1 cellular context compared by ENCODE assay signal in the genomic region with DNA sequence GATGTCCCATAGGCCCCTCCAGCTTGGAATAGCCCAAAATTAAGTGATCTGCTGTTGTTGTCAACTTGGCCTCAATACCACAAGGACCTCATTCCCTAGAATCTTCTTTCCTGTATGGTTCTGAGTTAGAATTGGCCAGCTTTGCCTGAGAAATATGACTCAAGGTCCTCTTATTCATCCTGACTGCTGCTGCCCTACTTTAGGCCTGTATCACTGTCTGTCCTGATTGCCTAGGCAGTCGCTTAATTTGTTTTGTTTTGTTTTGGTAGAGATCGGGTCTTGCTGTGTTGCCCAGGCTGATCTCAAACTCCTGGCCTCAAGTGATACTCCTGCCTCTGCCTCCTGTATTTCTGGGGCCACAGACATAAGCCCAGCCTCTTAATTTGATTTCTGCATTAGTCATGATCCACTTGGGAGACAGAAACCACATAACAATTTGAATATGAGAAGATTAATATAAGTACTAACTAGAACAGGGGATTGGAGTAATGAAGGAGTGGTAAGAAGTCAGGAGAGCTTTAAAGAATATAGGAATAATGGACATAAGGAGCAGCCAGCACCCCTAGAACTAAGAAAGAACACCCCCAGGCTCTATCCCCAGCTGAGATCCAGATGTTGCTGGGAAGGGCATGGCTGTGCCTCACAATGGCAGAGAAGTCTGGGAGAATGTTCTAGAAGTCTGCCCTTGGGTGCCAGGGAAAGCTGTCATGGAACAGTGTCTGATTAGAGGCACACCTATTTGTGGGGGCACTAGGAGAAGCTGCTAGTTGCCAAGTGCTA.
TF ChIP-seq lines count a peak whose summit lies in the region.

No MANE protein-coding gene starts in this region.

TF ChIP-seq in K562, 482 proteins besides CTCF, POLR2A, EP300 and RAD21:
- no peak for TF ChIP-seq LEF1 (IDR thresholded peaks at IDR 0.05)
- no peak for TF ChIP-seq ZBTB1 (CRISPR knock-in tag; IDR thresholded peaks at IDR 0.05; ENCODE audit: borderline replicate concordance, low read depth)
- TF ChIP-seq DPF2 (IDR thresholded peaks at IDR 0.05), result no peak
- TF ChIP-seq GTF3C2 (IDR thresholded peaks at IDR 0.05; ENCODE audit: borderline replicate concordance, extremely low read depth, insufficient read length), result no peak
- no peak for TF ChIP-seq ADNP (tag; IDR thresholded peaks at IDR 0.05)
- TF ChIP-seq TAF1 (IDR thresholded peaks at IDR 0.05; ENCODE audit: control insufficient read depth, extremely low read depth, insufficient read depth, low read length, severe bottlenecking), result no peak
- TF ChIP-seq, protein P1, sequence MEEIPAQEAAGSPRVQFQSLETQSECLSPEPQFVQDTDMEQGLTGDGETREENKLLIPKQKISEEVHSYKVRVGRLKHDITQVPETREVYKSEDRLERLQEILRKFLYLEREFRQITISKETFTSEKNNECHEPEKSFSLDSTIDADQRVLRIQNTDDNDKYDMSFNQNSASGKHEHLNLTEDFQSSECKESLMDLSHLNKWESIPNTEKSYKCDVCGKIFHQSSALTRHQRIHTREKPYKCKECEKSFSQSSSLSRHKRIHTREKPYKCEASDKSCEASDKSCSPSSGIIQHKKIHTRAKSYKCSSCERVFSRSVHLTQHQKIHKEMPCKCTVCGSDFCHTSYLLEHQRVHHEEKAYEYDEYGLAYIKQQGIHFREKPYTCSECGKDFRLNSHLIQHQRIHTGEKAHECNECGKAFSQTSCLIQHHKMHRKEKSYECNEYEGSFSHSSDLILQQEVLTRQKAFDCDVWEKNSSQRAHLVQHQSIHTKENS (CRISPR knock-in tag; IDR thresholded peaks at IDR 0.05), result no peak
- no peak for TF ChIP-seq MAFG (tag; conservative IDR thresholded peaks at IDR 0.05)
